Comparison of ENCODE assay signal across 15 cellular contexts in the genomic region with DNA sequence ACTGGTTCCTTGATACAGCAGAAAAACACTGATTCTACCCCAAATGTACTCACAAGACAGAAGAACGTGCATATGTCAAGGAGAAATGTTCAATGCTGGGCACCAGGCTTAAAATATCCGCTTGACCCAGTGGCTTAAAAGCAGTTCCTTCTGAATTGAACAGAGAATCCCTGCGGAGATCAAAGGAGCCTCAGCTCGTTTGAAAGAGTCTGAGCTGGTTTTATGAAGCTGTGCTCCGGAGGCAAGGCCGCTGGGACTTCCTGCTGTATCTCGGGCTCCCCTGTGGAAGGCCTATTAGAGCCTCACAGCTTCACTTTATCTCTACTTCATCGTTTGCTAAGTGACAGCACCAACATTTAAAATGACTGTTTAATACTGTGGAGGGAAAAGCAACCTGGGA. TPM values are rescaled to one million over a fixed set of nuclear protein-coding genes. Genes with fewer than 3 reads are reported as not detected.
A peak's percentile ranks its signal among the peaks of the same experiment; 100 is the strongest.
DNase-seq lines count a peak whose midpoint lies in the region; ATAC-seq and TF ChIP-seq lines count a peak whose summit lies in the region.
"Had no signal": no experiment of that assay in that cellular context is flagged by ENCODE, and none has a peak within 500 bp of the region (broad histone marks: within the 10 kb centered on the region; RNA-seq: fewer than 3 reads in every experiment).

No MANE protein-coding gene starts in this region.

- ATAC-seq in T-cell (replicated peaks in 1 of 4) (no peak), HG03571 (IDR thresholded peaks at IDR 0.05; ENCODE audit: unreplicated experiment) (no peak), GM19351 (IDR thresholded peaks at IDR 0.05; ENCODE audit: unreplicated experiment) (no peak), HG03175 (IDR thresholded peaks at IDR 0.05; ENCODE audit: unreplicated experiment) (no peak)
- ATAC-seq: A549 had no signal

- H3K27ac ChIP-seq in dorsolateral prefrontal cortex (peak overlapping the region in 46 of 59 donors; percentile 3 to 100 (median 53)), smooth muscle cell (ENCODE audit: low read depth) (peak overlapping the region; percentile 42)
- H3K27ac ChIP-seq: A549, spleen, thoracic aorta had no signal

- no peak for TF ChIP-seq CTCF in dorsolateral prefrontal cortex (IDR thresholded peaks at IDR 0.05 in 54 of 56, conservative IDR thresholded peaks at IDR 0.05 in 2 of 56; ENCODE audit: low read depth in 1 of 56, partially characterized antibody in 56 of 56)
- no peak for TF ChIP-seq CTCF in smooth muscle cell (IDR thresholded peaks at IDR 0.05; ENCODE audit: borderline replicate concordance, insufficient read depth, poor library complexity, severe bottlenecking)

- intact Hi-C loops in dorsolateral prefrontal cortex (cut with DNase I): loop anchor here in 1 of 2 donors (5.0 to 10.0 kb wide), 2 partner anchors 156 to 254 kb away; a partner anchor contains a TSS

- H3K4me1 ChIP-seq in smooth muscle cell (ENCODE audit: low read depth): peaks cover 19% of the 10 kb centered on the region

- H3K9ac ChIP-seq in smooth muscle cell (ENCODE audit: low read depth): no peak overlapping the region

- H2AFZ ChIP-seq in smooth muscle cell (ENCODE audit: low read depth): no peak overlapping the region

- H3K4me3 ChIP-seq in dorsolateral prefrontal cortex: no peak overlapping the region
- peak overlapping the region; percentile 13 for H3K4me3 ChIP-seq in smooth muscle cell
- H3K4me3 ChIP-seq: A549, thoracic aorta had no signal

- H3K9me3 ChIP-seq in smooth muscle cell (replicated peaks; ENCODE audit: low read depth): no peaks in the 10 kb centered on the region
- H3K9me3 ChIP-seq: thoracic aorta had no signal

- H4K20me1 ChIP-seq in smooth muscle cell (ENCODE audit: low read depth): no peaks in the 10 kb centered on the region

- peaks cover 13% of the 10 kb centered on the region for H3F3A ChIP-seq in smooth muscle cell (ENCODE audit: low read depth)

- H3K36me3 ChIP-seq in smooth muscle cell (ENCODE audit: low read depth): no peaks in the 10 kb centered on the region

- peak overlapping the region; percentile 91 for H3K4me2 ChIP-seq in smooth muscle cell
- H3K4me2 ChIP-seq: A549 had no signal

- CTCF ChIA-PET in activated CD4-positive, alpha-beta T cell treated with anti-CD3 and anti-CD28 coated beads, Interleukin-2, amount 10 ng/mL, durations not matched to agents 7 days and 5 days (lab: Charles Lee): interaction anchor here (0.9 to 1.1 kb wide), 2 partner anchors 12 to 37 kb away, joined by 3 to 4 read pairs; a partner anchor contains a TSS
- CTCF ChIA-PET in T-cell (lab: Charles Lee): no interaction called here

- H3K27ac Mint-ChIP-seq in activated CD4-positive, alpha-beta T cell treated with anti-CD3 and anti-CD28 coated beads, Interleukin-2, amount 10 ng/mL, durations not matched to agents 7 days and 5 days: peak overlapping the region; percentile 76
- peak overlapping the region; percentile 11 to 69 for H3K27ac Mint-ChIP-seq in T-cell

- peaks cover 23% of the 10 kb centered on the region for H3K36me3 Mint-ChIP-seq in activated CD4-positive, alpha-beta T cell treated with anti-CD3 and anti-CD28 coated beads, Interleukin-2, amount 10 ng/mL, durations not matched to agents 7 days and 5 days (ENCODE audit: low read depth)
- peaks cover 19% of the 10 kb centered on the region for H3K36me3 Mint-ChIP-seq in T-cell

- H3K27me3 Mint-ChIP-seq in activated CD4-positive, alpha-beta T cell treated with anti-CD3 and anti-CD28 coated beads, Interleukin-2, amount 10 ng/mL, durations not matched to agents 7 days and 5 days: peaks cover 5% of the 10 kb centered on the region
- no peaks in the 10 kb centered on the region for H3K27me3 Mint-ChIP-seq in T-cell

- H3K4me1 Mint-ChIP-seq in activated CD4-positive, alpha-beta T cell treated with anti-CD3 and anti-CD28 coated beads, Interleukin-2, amount 10 ng/mL, durations not matched to agents 7 days and 5 days: peaks cover 44% of the 10 kb centered on the region
- H3K4me1 Mint-ChIP-seq in T-cell: peaks cover 47 to 54% (median 49%) of the 10 kb centered on the region in 3 donors

- no peaks in the 10 kb centered on the region for H3K79me2 ChIP-seq in smooth muscle cell (ENCODE audit: low read depth)

- peak overlapping the region; percentile 65 for H3K4me3 Mint-ChIP-seq in activated CD4-positive, alpha-beta T cell treated with anti-CD3 and anti-CD28 coated beads, Interleukin-2, amount 10 ng/mL, durations not matched to agents 7 days and 5 days
- H3K4me3 Mint-ChIP-seq in T-cell: peak overlapping the region; percentile 67 to 75 (median 74)

- 17% methylated on average over 8 of the region's 8 CpGs for WGBS in smooth muscle cell (ENCODE audit: low lambda C conversion rate)

- peaks cover 7% of the 10 kb centered on the region for H3K9me3 Mint-ChIP-seq in activated CD4-positive, alpha-beta T cell treated with anti-CD3 and anti-CD28 coated beads, Interleukin-2, amount 10 ng/mL, durations not matched to agents 7 days and 5 days
- no peaks in the 10 kb centered on the region for H3K9me3 Mint-ChIP-seq in T-cell

- H3K27me3 ChIP-seq in dorsolateral prefrontal cortex (no peaks in the 10 kb centered on the region), smooth muscle cell (ENCODE audit: low read depth) (no peaks in the 10 kb centered on the region)
- H3K27me3 ChIP-seq: spleen had no signal

- POLR2A ChIA-PET in activated CD4-positive, alpha-beta T cell treated with anti-CD3 and anti-CD28 coated beads, Interleukin-2, amount 10 ng/mL, durations not matched to agents 7 days and 5 days (lab: Charles Lee): no interaction called here
- POLR2A ChIA-PET in T-cell (lab: Charles Lee): no interaction called here

- DNase-seq in activated CD4-positive, alpha-beta T cell treated with anti-CD3 and anti-CD28 coated beads, Interleukin-2, amount 10 ng/mL, durations not matched to agents 7 days and 5 days: no peak
- no peak for DNase-seq in activated CD4-positive, alpha-beta T cell treated with anti-CD3 and anti-CD28 coated beads, Interleukin-2, amount 50 U/mL, for 4 hours
- DNase-seq in T-cell: no peak
- no peak for DNase-seq in dorsolateral prefrontal cortex
- no peak for DNase-seq in smooth muscle cell (lab: John Stamatoyannopoulos, UW; ENCODE audit: unreplicated experiment)
- DNase-seq: IMR-90, NCI-H1092, NCI-H524 treated with DMSO at 0.1 percent for 48 hours, spleen, T-helper 9 cell had no signal

RNA-seq across cellular contexts. Expression of a gene that starts 2.2 kb away (rescaled TPM):
- total RNA-seq in activated CD4-positive, alpha-beta T cell treated with anti-CD3 and anti-CD28 coated beads, Interleukin-2, amount 10 ng/mL, durations not matched to agents 7 days and 5 days: 10 to 100 TPM; 20.5 to 23.0 TPM
- total RNA-seq in T-cell (10 to 100 TPM; 46.6 to 59.4 (median 51.1) TPM), dorsolateral prefrontal cortex (10 to 100 TPM; 26.2 to 68.7 (median 45.4) TPM), smooth muscle cell (17.1 and 25.3 TPM in 2 replicates)
- 29.8 and 33.2 TPM in 2 replicates for polyA plus RNA-seq in smooth muscle cell

RNA-seq across cellular contexts. Expression of a gene that starts 12.9 kb away (rescaled TPM):
- total RNA-seq in activated CD4-positive, alpha-beta T cell treated with anti-CD3 and anti-CD28 coated beads, Interleukin-2, amount 10 ng/mL, durations not matched to agents 7 days and 5 days: under 1 TPM; 0.25 to 0.27 TPM
- total RNA-seq in T-cell (1 to 10 TPM; 4.7 to 5.9 (median 5.1) TPM), dorsolateral prefrontal cortex (100 to 1,000 TPM in 11 of 120 experiments, 10 to 100 TPM in 109; 17.7 to 191 (median 59.0) TPM), smooth muscle cell (1.8 and 4.2 TPM in 2 replicates)
- polyA plus RNA-seq in smooth muscle cell: 2.9 and 3.5 TPM in 2 replicates
